8 cellular contexts compared by ENCODE assay signal in the genomic region with DNA sequence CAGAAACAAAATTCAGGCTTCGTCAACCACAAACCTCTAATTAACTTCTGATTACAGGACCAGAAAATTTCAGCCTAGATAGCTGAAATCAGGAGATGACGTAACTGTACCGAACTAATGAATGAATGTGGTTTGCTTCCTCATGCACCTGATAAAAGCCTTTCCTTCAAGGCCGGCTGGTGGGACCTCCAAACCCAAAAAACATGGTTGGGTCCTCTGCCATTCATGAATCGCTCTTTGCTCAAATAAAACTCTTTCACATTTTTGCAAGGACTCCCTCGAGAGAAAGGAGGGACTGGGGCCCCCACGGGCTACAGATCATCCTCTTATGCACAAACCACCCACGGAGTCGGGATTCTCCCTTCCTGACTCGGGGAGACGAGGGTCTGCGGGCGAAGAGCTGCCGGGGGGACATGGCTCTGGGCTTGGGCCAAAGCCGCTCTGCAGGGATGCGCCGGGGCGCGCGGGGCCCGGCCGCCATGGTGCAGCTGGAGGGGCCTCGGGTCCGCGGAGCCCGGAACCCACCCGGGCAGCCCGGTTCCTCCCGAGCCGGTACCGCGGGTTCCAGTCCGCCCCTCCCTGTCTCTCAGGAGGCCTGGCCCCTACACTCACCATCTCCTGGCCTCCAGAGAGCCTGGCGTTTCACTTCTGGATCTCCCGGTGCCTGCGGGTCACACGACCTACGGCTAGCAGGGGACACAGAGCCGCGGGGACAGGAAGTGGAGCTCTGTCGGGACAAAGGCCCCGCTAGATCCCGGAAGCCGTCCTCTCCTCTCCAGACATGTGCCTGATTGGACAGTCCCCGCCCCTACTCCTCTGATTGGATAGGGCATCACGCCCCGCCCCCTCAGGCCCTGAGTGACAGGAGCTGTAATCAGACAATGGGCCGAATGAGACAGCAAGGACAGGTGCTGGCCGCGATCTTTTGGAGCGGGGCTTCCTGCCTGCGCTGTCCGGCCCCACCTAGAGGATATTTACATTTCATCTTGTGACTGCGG. TPM values are rescaled to one million over a fixed set of nuclear protein-coding genes. Genes with fewer than 3 reads are reported as not detected.
A peak's percentile ranks its signal among the peaks of the same experiment; 100 is the strongest.
DNase-seq lines count a peak whose midpoint lies in the region; ATAC-seq, FAIRE-seq and TF ChIP-seq lines count a peak whose summit lies in the region.

Gene ZNF195 (minus strand): TSS at position 721 of the 998 bp plus-strand sequence. CDS start 106 bp downstream, at position 615.

- peak; percentile 94 for TF ChIP-seq POLR2A in GM12892 (IDR thresholded peaks at IDR 0.05; ENCODE audit: low read depth, low read length)
- peak in 1 of 2 donors; percentile 85 for TF ChIP-seq POLR2A in adrenal gland (IDR thresholded peaks at IDR 0.05)

- TF ChIP-seq CTCF in adrenal gland (IDR thresholded peaks at IDR 0.05) = no peak
- peak in 1 of 9 donors; percentile 7 for TF ChIP-seq CTCF in heart right ventricle (IDR thresholded peaks at IDR 0.05)
- no peak for TF ChIP-seq CTCF in upper lobe of right lung (IDR thresholded peaks at IDR 0.05)

- H3K27ac ChIP-seq in adrenal gland (peak within 1 kb of the TSS; percentile 15 to 85 (median 73)), heart right ventricle (peak within 1 kb of the TSS in 9 of 10 donors; percentile 71 to 95 (median 88)), upper lobe of right lung (peak within 1 kb of the TSS; percentile 86)

- H3K27me3 ChIP-seq in adrenal gland (no peaks in the 10 kb centered on the region), heart right ventricle (no peaks in the 10 kb centered on the region), upper lobe of right lung (no peaks in the 10 kb centered on the region)

- intact Hi-C loops in adrenal gland (cut with DNase I) (no loop called here), heart right ventricle (cut with DNase I) (no loop called here), posterior vena cava (cut with DNase I) (no loop called here), upper lobe of right lung (cut with DNase I) (no loop called here)

- peak; percentile 95 for DNase-seq in GM12892 (ENCODE audit: insufficient read length)
- DNase-seq in NCI-H146 (lab: John Stamatoyannopoulos, UW) = peak; percentile 99
- DNase-seq in T-helper 1 cell = peak; percentile 93 to 98 (median 96)
- DNase-seq in adrenal gland = peak; percentile 98 to 100 (median 99)
- DNase-seq in heart right ventricle = peak; percentile 98
- peak; percentile 99 for DNase-seq in posterior vena cava (ENCODE audit: low spot score)
- peak; percentile 99 for DNase-seq in upper lobe of right lung

- ATAC-seq in HG02852 (IDR thresholded peaks at IDR 0.05; ENCODE audit: unreplicated experiment) (peak; percentile 100), heart right ventricle (peak; percentile 100), upper lobe of right lung (peak; percentile 100)

- H3K36me3 ChIP-seq in adrenal gland (replicated peaks in 1 of 2) = no peaks in the 10 kb centered on the region
- H3K36me3 ChIP-seq in heart right ventricle = peaks cover 0 to 19% (median 0%) of the 10 kb centered on the region in 9 donors
- H3K36me3 ChIP-seq in upper lobe of right lung = peaks cover 7% of the 10 kb centered on the region

- peaks cover 0 to 7% of the 10 kb centered on the region in 2 donors for H3K4me1 ChIP-seq in adrenal gland (replicated peaks in 1 of 2)
- peaks cover 0 to 39% (median 21%) of the 10 kb centered on the region in 9 donors for H3K4me1 ChIP-seq in heart right ventricle
- peaks cover 5% of the 10 kb centered on the region for H3K4me1 ChIP-seq in upper lobe of right lung

- WGBS in adrenal gland, 4 donors = 1 to 5% (median 2%) methylated on average over 17 to 54 of the region's 54 CpGs
- 0 to 1% methylated on average over 54 of the region's 54 CpGs for WGBS in heart right ventricle, 2 donors

- no peaks in the 10 kb centered on the region for H3K9me3 ChIP-seq in adrenal gland (replicated peaks in 1 of 3)
- H3K9me3 ChIP-seq in heart right ventricle = no peaks in the 10 kb centered on the region
- H3K9me3 ChIP-seq in upper lobe of right lung = no peaks in the 10 kb centered on the region

- H3K4me3 ChIP-seq in adrenal gland (peak within 1 kb of the TSS; percentile 36 to 95 (median 66)), heart right ventricle (peak within 1 kb of the TSS; percentile 57 to 99 (median 87)), upper lobe of right lung (peak within 1 kb of the TSS; percentile 85)

- peak; percentile 99 for FAIRE-seq in GM12892 (lab: Jason Lieb, UNC)

RNA-seq across cellular contexts. Expression of gene ZNF195, which starts in this region (rescaled TPM):
- 28.3 TPM for polyA plus RNA-seq in GM12892 (2012; ENCODE audit: missing spikeins)
- total RNA-seq in adrenal gland (10 to 100 TPM in 6 of 8 donors, 1 to 10 TPM in 2; 7.9 to 25.9 (median 17.8) TPM), heart right ventricle (10 to 100 TPM in 7 of 10 donors, 1 to 10 TPM in 3; 7.7 to 14.2 (median 11.1) TPM), posterior vena cava (10 to 100 TPM; 12.0 to 13.0 TPM), upper lobe of right lung (20.0 TPM)
- polyA plus RNA-seq in adrenal gland (10 to 100 TPM; 20.1 to 21.9 (median 21.1) TPM), heart right ventricle (10 to 100 TPM in 1 of 2 donors, 1 to 10 TPM in 1; 6.4 to 11.8 TPM)

Comparison
In these comparisons a context has a peak if more than half of its experiments do, and no peak if none do; other contexts are left out.
1. Peak in every context shown above with its lines: DNase-seq, ATAC-seq, H3K4me3 ChIP-seq and H3K27ac ChIP-seq.